18 cellular contexts compared by ENCODE assay signal in genomic region chr1:31785947-31786290, GRCh38. TPM values are rescaled to one million over a fixed set of nuclear protein-coding genes. Genes with fewer than 3 reads are reported as not detected.
"Had no signal": no experiment of that assay in that cellular context is flagged by ENCODE, and none has a peak within 500 bp of the region (broad histone marks: within the 10 kb centered on the region; RNA-seq: fewer than 3 reads in every experiment).

No MANE protein-coding gene starts in this region.

- H3K27ac Mint-ChIP-seq: activated naive CD4-positive, alpha-beta T cell treated with anti-CD3 and anti-CD28 coated beads, Interleukin-2, amount 50 U/mL, for 72 hours; natural killer cell treated with Interleukin-12 subunit alpha and Interleukin-12 subunit beta and Interleukin-15 and Interleukin-18, amount 100 ng/mL, for 72 hours; T-helper 2 cell treated with Interferon-gamma antibody and Interleukin-4, amounts not matched to agents 5 μg/mL and 100 μg/mL, for 36 hours had no signal

- H3K9me3 ChIP-seq: colonic mucosa, esophagus muscularis mucosa, tibial nerve, uterus had no signal

- H3K4me1 ChIP-seq: colonic mucosa, uterus had no signal

- H3K27me3 Mint-ChIP-seq: natural killer cell treated with Interleukin-12 subunit alpha and Interleukin-12 subunit beta and Interleukin-15 and Interleukin-18, amount 100 ng/mL, for 72 hours had no signal

- H3K36me3 ChIP-seq: colonic mucosa, esophagus muscularis mucosa, tibial nerve, uterus had no signal

- H3K4me3 Mint-ChIP-seq: activated T-cell treated with anti-CD3 and anti-CD28 coated beads, Interleukin-2, amount 50 U/mL, for 4 hours; natural killer cell treated with Interleukin-12 subunit alpha and Interleukin-12 subunit beta and Interleukin-15 and Interleukin-18, amount 100 ng/mL, for 72 hours; T-helper 2 cell treated with Interferon-gamma antibody and Interleukin-4, amounts not matched to agents 5 μg/mL and 100 μg/mL, for 36 hours had no signal

- H3K27me3 ChIP-seq: colonic mucosa, tibial nerve, uterus had no signal

- H3K9me3 Mint-ChIP-seq: activated naive CD4-positive, alpha-beta T cell treated with anti-CD3 and anti-CD28 coated beads, Interleukin-2, amount 50 U/mL, for 72 hours; activated T-cell treated with anti-CD3 and anti-CD28 coated beads, Interleukin-2, amount 50 U/mL, for 4 hours; natural killer cell treated with Interleukin-12 subunit alpha and Interleukin-12 subunit beta and Interleukin-15 and Interleukin-18, amount 100 ng/mL, for 72 hours; stimulated activated naive B cell treated with anti-CD40 and anti-IgM and Interleukin-4, amounts not matched to agents 10 μg/mL and 1 μg/mL and 100 μg/mL, for 72 hours; T-helper 2 cell treated with Interferon-gamma antibody and Interleukin-4, amounts not matched to agents 5 μg/mL and 100 μg/mL, for 36 hours had no signal

- H3K27ac ChIP-seq: colonic mucosa, esophagus muscularis mucosa, tibial nerve, uterus had no signal

- H3K4me3 ChIP-seq: colonic mucosa, esophagus muscularis mucosa, tibial nerve, uterus had no signal

- H3K36me3 Mint-ChIP-seq: activated naive CD4-positive, alpha-beta T cell treated with anti-CD3 and anti-CD28 coated beads, Interleukin-2, amount 50 U/mL, for 72 hours; natural killer cell treated with Interleukin-12 subunit alpha and Interleukin-12 subunit beta and Interleukin-15 and Interleukin-18, amount 100 ng/mL, for 72 hours; stimulated activated naive B cell treated with anti-CD40 and anti-IgM and Interleukin-4, amounts not matched to agents 10 μg/mL and 1 μg/mL and 100 μg/mL, for 72 hours had no signal

- ATAC-seq: activated naive CD4-positive, alpha-beta T cell treated with anti-CD3 and anti-CD28 coated beads, Interleukin-2, amount 50 U/mL, for 72 hours; activated T-cell treated with anti-CD3 and anti-CD28 coated beads, Interleukin-2, amount 50 U/mL, for 4 hours; left ventricle myocardium superior; natural killer cell treated with Interleukin-12 subunit alpha and Interleukin-12 subunit beta and Interleukin-15 and Interleukin-18, amount 100 ng/mL, for 72 hours had no signal

- DNase-seq: activated CD4-positive, CD25-positive, alpha-beta regulatory T cell treated with anti-CD3 and anti-CD28 coated beads, Interleukin-2, amount 50 U/mL, for 72 hours; activated gamma-delta T cell; activated T-cell treated with anti-CD3 and anti-CD28 coated beads, Interleukin-2, amount 50 U/mL, for 4 hours; caudate nucleus; colonic mucosa; hippocampal formation; kidney glomerular epithelial cell; left ventricle myocardium superior; mesenchymal stem cell; stimulated activated CD4-positive, alpha-beta T cell treated with anti-CD3 and anti-CD28 coated beads, Interleukin-2, amount 100 ng/mL, for 48 hours; SW 1271 had no signal

RNA-seq across cellular contexts. Expression of gene SPOCD1, which starts 29.9 kb away (rescaled TPM):
- total RNA-seq: left ventricle myocardium superior; natural killer cell treated with Interleukin-12 subunit alpha and Interleukin-12 subunit beta and Interleukin-15 and Interleukin-18, amount 100 ng/mL, for 72 hours had no signal
